1 cellular context compared by ENCODE assay signal in the genomic region with DNA sequence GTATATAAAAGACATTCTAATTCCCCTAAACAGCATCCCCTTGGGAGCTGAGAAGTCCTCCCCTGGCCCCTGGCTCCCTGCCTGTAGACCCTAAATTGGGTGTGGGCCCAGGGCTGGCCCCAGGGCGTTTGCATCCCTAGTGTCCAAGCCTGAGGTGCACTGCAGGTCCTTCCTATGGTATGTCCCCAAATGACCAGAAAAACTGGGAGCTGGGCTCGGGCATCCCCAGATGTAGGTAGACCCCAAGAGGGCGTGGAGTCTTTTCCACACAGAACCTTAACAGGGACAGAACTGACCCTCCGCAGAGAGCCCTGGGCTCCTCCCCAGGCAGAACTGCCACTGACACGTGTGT.
TF ChIP-seq lines count a peak whose summit lies in the region.

No MANE protein-coding gene starts in this region.

TF ChIP-seq in WTC11, 78 proteins besides CTCF, POLR2A, EP300 and RAD21 (continued from another document):
- TF ChIP-seq, protein P1, sequence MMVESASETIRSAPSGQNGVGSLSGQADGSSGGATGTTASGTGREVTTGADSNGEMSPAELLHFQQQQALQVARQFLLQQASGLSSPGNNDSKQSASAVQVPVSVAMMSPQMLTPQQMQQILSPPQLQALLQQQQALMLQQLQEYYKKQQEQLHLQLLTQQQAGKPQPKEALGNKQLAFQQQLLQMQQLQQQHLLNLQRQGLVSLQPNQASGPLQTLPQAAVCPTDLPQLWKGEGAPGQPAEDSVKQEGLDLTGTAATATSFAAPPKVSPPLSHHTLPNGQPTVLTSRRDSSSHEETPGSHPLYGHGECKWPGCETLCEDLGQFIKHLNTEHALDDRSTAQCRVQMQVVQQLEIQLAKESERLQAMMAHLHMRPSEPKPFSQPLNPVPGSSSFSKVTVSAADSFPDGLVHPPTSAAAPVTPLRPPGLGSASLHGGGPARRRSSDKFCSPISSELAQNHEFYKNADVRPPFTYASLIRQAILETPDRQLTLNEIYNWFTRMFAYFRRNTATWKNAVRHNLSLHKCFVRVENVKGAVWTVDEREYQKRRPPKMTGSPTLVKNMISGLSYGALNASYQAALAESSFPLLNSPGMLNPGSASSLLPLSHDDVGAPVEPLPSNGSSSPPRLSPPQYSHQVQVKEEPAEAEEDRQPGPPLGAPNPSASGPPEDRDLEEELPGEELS (CRISPR knock-in tag; IDR thresholded peaks at IDR 0.05), result no peak
- TF ChIP-seq, protein P2, sequence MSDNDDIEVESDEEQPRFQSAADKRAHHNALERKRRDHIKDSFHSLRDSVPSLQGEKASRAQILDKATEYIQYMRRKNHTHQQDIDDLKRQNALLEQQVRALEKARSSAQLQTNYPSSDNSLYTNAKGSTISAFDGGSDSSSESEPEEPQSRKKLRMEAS (CRISPR knock-in tag; IDR thresholded peaks at IDR 0.05), result no peak
- TF ChIP-seq OVOL2 (CRISPR knock-in tag; IDR thresholded peaks at IDR 0.05; ENCODE audit: borderline replicate concordance), result no peak
- no peak for TF ChIP-seq ZNF317 (CRISPR knock-in tag; IDR thresholded peaks at IDR 0.05; ENCODE audit: borderline replicate concordance, low read depth)
